20 cellular contexts compared by ENCODE assay signal in genomic region chr10:4409281-4409680, GRCh38.
A peak's percentile ranks its signal among the peaks of the same experiment; 100 is the strongest.
DNase-seq lines count a peak whose midpoint lies in the region; ATAC-seq and TF ChIP-seq lines count a peak whose summit lies in the region.
"Had no signal": no experiment of that assay in that cellular context is flagged by ENCODE, and none has a peak within 500 bp of the region (broad histone marks: within the 10 kb centered on the region; RNA-seq: fewer than 3 reads in every experiment).

No MANE protein-coding gene starts in this region.

- CTCF ChIA-PET in IMR-90 (lab: Yijun Ruan, JAX) = no interaction called here

- H4K8ac ChIP-seq in IMR-90 (ENCODE audit: low read depth in 2 of 2, low read length in 2 of 2) (0 out of 4 replicates have a peak overlapping the region, but pooled peaks of 1 of the 2 experiments have one; percentile 27), mesenchymal stem cell (ENCODE audit: low read length) (no peak overlapping the region)

- no peak overlapping the region for H3K14ac ChIP-seq in IMR-90 (replicated peaks; ENCODE audit: low read depth, low read length)
- H3K14ac ChIP-seq in mesenchymal stem cell (ENCODE audit: low read length in 2 of 2) = no peak overlapping the region

- H3K27ac ChIP-seq in right atrium auricular region (no peak overlapping the region), IMR-90 (ENCODE audit: insufficient read depth, low read length) (no peak overlapping the region), mesenchymal stem cell (ENCODE audit: low read length, poor library complexity, severe bottlenecking) (no peak overlapping the region), left lung (no peak overlapping the region), gastrocnemius medialis (no peak overlapping the region)
- H3K27ac ChIP-seq: A549 had no signal

- in situ Hi-C loops in IMR-90 (cut with MboI; ENCODE audit: low sequenced_read_pairs) (no loop called here), gastrocnemius medialis (cut with MboI; ENCODE audit: low sequenced_read_pairs in 4 of 4) (no loop called here)

- H3K4ac ChIP-seq in IMR-90 (ENCODE audit: low read depth, low read length) (peak overlapping the region; percentile 33; the same call in 1 of the 2 replicates), mesenchymal stem cell (ENCODE audit: low read depth in 1 of 2, low read length in 2 of 2) (peak overlapping the region in 1 of 2 experiments; percentile 46)

- no peaks in the 10 kb centered on the region for H3K36me3 ChIP-seq in right atrium auricular region
- no peaks in the 10 kb centered on the region for H3K36me3 ChIP-seq in IMR-90 (ENCODE audit: control insufficient read depth, insufficient read depth, low read length)
- no peaks in the 10 kb centered on the region for H3K36me3 ChIP-seq in mesenchymal stem cell (ENCODE audit: control insufficient read depth in 1 of 2, insufficient read depth in 2 of 2, low read depth in 1 of 2, low read length in 2 of 2)
- no peaks in the 10 kb centered on the region for H3K36me3 ChIP-seq in left lung
- no peaks in the 10 kb centered on the region for H3K36me3 ChIP-seq in gastrocnemius medialis
- H3K36me3 ChIP-seq: BE2C; BLaER1 treated with 17β-estradiol and CSF1 and Interleukin-3, amounts not matched to agents 10 nM and 100 nM had no signal

- TF ChIP-seq CTCF in right atrium auricular region (IDR thresholded peaks at IDR 0.05) (no peak), IMR-90 (conservative IDR thresholded peaks at IDR 0.05; ENCODE audit: low read depth, low read length) (no peak), left lung (IDR thresholded peaks at IDR 0.05) (no peak), gastrocnemius medialis (IDR thresholded peaks at IDR 0.05 in 4 of 5, conservative IDR thresholded peaks at IDR 0.05 in 1 of 5) (no peak)

- ATAC-seq in Right ventricle myocardium inferior = peak; percentile 31
- ATAC-seq in IMR-90 (ENCODE audit: low read depth) = no peak
- ATAC-seq in left lung = no peak
- no peak for ATAC-seq in gastrocnemius medialis
- ATAC-seq: A549, GM23338, HCT116 had no signal

- BruUV-seq in IMR-90 (replicated peaks; lab: Mats Ljungman, UMichigan) = no TSS peak

- no CpG with 5 or more reads among the region's 2 CpGs for WGBS in IMR-90 (ENCODE audit: extremely low coverage in 2 of 2, insufficient read length in 1 of 2), 2 experiments
- 100% methylated on average over 2 of the region's 2 CpGs for WGBS in mesenchymal stem cell

- H3K4me1 ChIP-seq in right atrium auricular region (no peaks in the 10 kb centered on the region), IMR-90 (ENCODE audit: control insufficient read depth, insufficient read depth, low read length) (peaks cover 1% of the 10 kb centered on the region; the same call in 1 of the 2 replicates), mesenchymal stem cell (ENCODE audit: control insufficient read depth, insufficient read depth, low read depth, low read length) (no peaks in the 10 kb centered on the region), left lung (no peaks in the 10 kb centered on the region), gastrocnemius medialis (no peaks in the 10 kb centered on the region)
- H3K4me1 ChIP-seq: BE2C had no signal

- H3K9ac ChIP-seq in IMR-90 (ENCODE audit: low read depth, low read length) (no peak overlapping the region), mesenchymal stem cell (ENCODE audit: low read length) (no peak overlapping the region)
- H3K9ac ChIP-seq: BLaER1 treated with 17β-estradiol and CSF1 and Interleukin-3, amounts not matched to agents 10 nM and 100 nM had no signal

- no peak overlapping the region for H3K4me3 ChIP-seq in right atrium auricular region
- H3K4me3 ChIP-seq in IMR-90 (ENCODE audit: insufficient read depth, low read depth, low read length) = no peak overlapping the region
- no peak overlapping the region for H3K4me3 ChIP-seq in mesenchymal stem cell (ENCODE audit: insufficient read depth in 1 of 2, low read depth in 1 of 2, low read length in 2 of 2)
- H3K4me3 ChIP-seq in left lung = no peak overlapping the region
- no peak overlapping the region for H3K4me3 ChIP-seq in gastrocnemius medialis
- H3K4me3 ChIP-seq: A549; BLaER1 treated with 17β-estradiol and CSF1 and Interleukin-3, amounts not matched to agents 10 nM and 100 nM; GM23338 had no signal

- intact Hi-C loops in Right ventricle myocardium inferior (cut with DNase I) = no loop called here
- intact Hi-C loops in IMR-90 (cut with micrococcal nuclease) = no loop called here
- intact Hi-C loops in left lung (cut with DNase I) = no loop called here
- intact Hi-C loops in gastrocnemius medialis (cut with DNase I; ENCODE audit: low total_unique reads) = no loop called here

- H4K91ac ChIP-seq in IMR-90 (ENCODE audit: insufficient read depth, low read depth, low read length) (peak overlapping the region; percentile 36; the same call in 1 of the 2 replicates), mesenchymal stem cell (ENCODE audit: low read length) (no peak overlapping the region)

- POLR2A ChIA-PET in IMR-90 (lab: Charles Lee; ENCODE audit: unreplicated experiment) = interaction anchor here (0.6 kb wide), 1 partner anchor 824 kb away, joined by 4 read pairs; no protein-coding TSS in a partner anchor

- H2BK120ac ChIP-seq in IMR-90 (ENCODE audit: low read depth, low read length) (peak overlapping the region; percentile 50; the same call in 1 of the 2 replicates), mesenchymal stem cell (ENCODE audit: low read depth, low read length) (peak overlapping the region; percentile 19)

- DNase-seq in Right ventricle myocardium inferior (ENCODE audit: missing footprints) (no peak), right atrium auricular region (ENCODE audit: low spot score) (no peak), IMR-90 (no peak), mesenchymal stem cell (no peak), left lung (no peak), gastrocnemius medialis (no peak)
- DNase-seq: 8988T; ACHN; AML-193; BE2C; CD4-positive, alpha-beta T cell; CD8-positive, alpha-beta memory T cell; DMS53; DMS79 treated with DMSO at 0.1 percent for 48 hours; GF-D8; H9 had no signal

- no peak overlapping the region for H3K23ac ChIP-seq in IMR-90 (ENCODE audit: low read depth, low read length)
- H3K23ac ChIP-seq in mesenchymal stem cell (ENCODE audit: low read length in 2 of 2) = no peak overlapping the region

- no peaks in the 10 kb centered on the region for H4K20me1 ChIP-seq in IMR-90 (ENCODE audit: insufficient read depth, low read length)
- H4K20me1 ChIP-seq: BLaER1 treated with 17β-estradiol and CSF1 and Interleukin-3, amounts not matched to agents 10 nM and 100 nM had no signal

- H2BK20ac ChIP-seq in IMR-90 (ENCODE audit: low read depth, low read length) = peak overlapping the region; percentile 52; the same call in 1 of the 2 replicates

- H3K27me3 ChIP-seq in right atrium auricular region (no peaks in the 10 kb centered on the region), IMR-90 (ENCODE audit: control insufficient read depth, insufficient read depth, low read length) (no peaks in the 10 kb centered on the region), mesenchymal stem cell (ENCODE audit: control insufficient read depth in 1 of 2, insufficient read depth in 1 of 2, low read length in 2 of 2) (no peaks in the 10 kb centered on the region), left lung (no peaks in the 10 kb centered on the region), gastrocnemius medialis (no peaks in the 10 kb centered on the region)
- H3K27me3 ChIP-seq: BE2C; BLaER1 treated with 17β-estradiol and CSF1 and Interleukin-3, amounts not matched to agents 10 nM and 100 nM had no signal

- dilution Hi-C loops in IMR-90 (cut with HindIII; ENCODE audit: low sequenced_read_pairs, unreplicated experiment) = no loop called here

- no peak overlapping the region for H2BK12ac ChIP-seq in mesenchymal stem cell (ENCODE audit: low read length in 2 of 2)

- H3K9me3 ChIP-seq in right atrium auricular region (no peaks in the 10 kb centered on the region), IMR-90 (ENCODE audit: control insufficient read depth, insufficient read depth, low read length) (no peaks in the 10 kb centered on the region), mesenchymal stem cell (ENCODE audit: control insufficient read depth, low read length) (no peaks in the 10 kb centered on the region), left lung (no peaks in the 10 kb centered on the region), gastrocnemius medialis (no peaks in the 10 kb centered on the region)
- H3K9me3 ChIP-seq: A549, BE2C had no signal

- no peak overlapping the region for H3K18ac ChIP-seq in IMR-90 (ENCODE audit: low read depth, low read length)
- no peak overlapping the region for H3K18ac ChIP-seq in mesenchymal stem cell (ENCODE audit: low read depth in 1 of 2, low read length in 2 of 2)

- no peak overlapping the region for H2AK9ac ChIP-seq in IMR-90 (replicated peaks; ENCODE audit: low read depth, low read length, poor library complexity)

- H2BK5ac ChIP-seq in IMR-90 (ENCODE audit: low read depth, low read length, poor library complexity, severe bottlenecking) (no peak overlapping the region), mesenchymal stem cell (ENCODE audit: low read depth, low read length, poor library complexity, severe bottlenecking) (no peak overlapping the region)

- no peak for TF ChIP-seq POLR2A in IMR-90 (IDR thresholded peaks at IDR 0.05; ENCODE audit: low read depth, low read length)
- TF ChIP-seq POLR2A in gastrocnemius medialis (IDR thresholded peaks at IDR 0.05) = no peak

- H3K79me1 ChIP-seq in IMR-90 (ENCODE audit: low read depth in 1 of 2, low read length in 2 of 2) (no peaks in the 10 kb centered on the region), mesenchymal stem cell (replicated peaks; ENCODE audit: low read length, poor library complexity, severe bottlenecking) (no peaks in the 10 kb centered on the region)

- peak overlapping the region; percentile 75; the same call in 1 of the 2 replicates for H2AK5ac ChIP-seq in IMR-90 (ENCODE audit: low read depth, low read length)
- no peak overlapping the region for H2AK5ac ChIP-seq in mesenchymal stem cell (ENCODE audit: low read length, severe bottlenecking)

- H2AFZ ChIP-seq in IMR-90 (replicated peaks; ENCODE audit: low read length, poor library complexity) (no peak overlapping the region), mesenchymal stem cell (ENCODE audit: low read depth, low read length) (no peak overlapping the region)
- H2AFZ ChIP-seq: GM23338 had no signal

- H4K5ac ChIP-seq in IMR-90 (ENCODE audit: low read depth, low read length) = no peak overlapping the region

- no peak overlapping the region for H3K56ac ChIP-seq in IMR-90 (ENCODE audit: extremely low read depth, insufficient read depth, low read length)

- peaks cover 3% of the 10 kb centered on the region for H3K9me1 ChIP-seq in IMR-90 (ENCODE audit: insufficient read depth, low read length)

- TF ChIP-seq RAD21 in IMR-90 (IDR thresholded peaks at IDR 0.05; ENCODE audit: low read length) = no peak

- no peak overlapping the region for H3K4me2 ChIP-seq in IMR-90 (ENCODE audit: low read depth, low read length)
- H3K4me2 ChIP-seq in mesenchymal stem cell (ENCODE audit: low read length, poor library complexity, severe bottlenecking) = no peak overlapping the region
- H3K4me2 ChIP-seq: A549, GM23338 had no signal

- H2BK15ac ChIP-seq in IMR-90 (ENCODE audit: low read depth, low read length) (peak overlapping the region; percentile 76; the same call in 1 of the 3 replicates), mesenchymal stem cell (ENCODE audit: low read depth, poor library complexity, severe bottlenecking) (no peak overlapping the region)

TF ChIP-seq in IMR-90, 13 proteins besides CTCF, POLR2A, EP300 and RAD21 (continues in another document):
- no peak for TF ChIP-seq SMC3 (IDR thresholded peaks at IDR 0.05; ENCODE audit: low read depth, low read length)
- no peak for TF ChIP-seq CEBPB (IDR thresholded peaks at IDR 0.05; ENCODE audit: low read depth, low read length)
